In genomic region chr20:37077009-37077408, GRCh38 we compare ENCODE assay signal across 5 cellular contexts.
"Had no signal": no experiment of that assay in that cellular context is flagged by ENCODE, and none has a peak within 500 bp of the region (broad histone marks: within the 10 kb centered on the region; RNA-seq: fewer than 3 reads in every experiment).

No MANE protein-coding gene starts in this region.

- H3K27ac Mint-ChIP-seq: GM23338, H9 had no signal

- H3K4me2 ChIP-seq: GM23338 had no signal

- H2AFZ ChIP-seq: GM23338 had no signal

- H3K4me1 Mint-ChIP-seq: GM23338 had no signal

- H3K4me3 Mint-ChIP-seq: GM23338, H9 had no signal

- ATAC-seq: GM23338 had no signal

- H3K4me3 ChIP-seq: GM23338, K562 had no signal

- DNase-seq: H9, HCEC 1CT, KG1 had no signal
